ENCODE assay signal across 8 cellular contexts in genomic region chrX:65706041-65706828, GRCh38. TPM values are rescaled to one million over a fixed set of nuclear protein-coding genes. Genes with fewer than 3 reads are reported as not detected.
A peak's percentile ranks its signal among the peaks of the same experiment; 100 is the strongest.
DNase-seq lines count a peak whose midpoint lies in the region; ATAC-seq lines count a peak whose summit lies in the region.

No MANE protein-coding gene starts in this region.

- H3K9me3 Mint-ChIP-seq in activated T-cell treated with anti-CD3 and anti-CD28 coated beads, Interleukin-2, amount 50 U/mL, for 4 hours: no peaks in the 10 kb centered on the region

- peaks cover 26% of the 10 kb centered on the region for H3K36me3 Mint-ChIP-seq in activated T-cell treated with anti-CD3 and anti-CD28 coated beads, Interleukin-2, amount 50 U/mL, for 4 hours (ENCODE audit: insufficient read depth)

- DNase-seq in NCI-H510A treated with DMSO at 0.1 percent for 48 hours (lab: John Stamatoyannopoulos, UW): peak; percentile 58
- DNase-seq in NCI-H510A (lab: John Stamatoyannopoulos, UW): no peak
- peak; percentile 76 for DNase-seq in HS-5 (ENCODE audit: low read depth)
- peak; percentile 43 for DNase-seq in activated T-cell treated with anti-CD3 and anti-CD28 coated beads, Interleukin-2, amount 50 U/mL, for 4 hours
- peak; percentile 72 for DNase-seq in glomerular endothelial cell (ENCODE audit: extremely low read depth, low read depth, low spot score)
- peak; percentile 64 for DNase-seq in stimulated activated CD4-positive, alpha-beta T cell treated with anti-CD3 and anti-CD28 coated beads, Interleukin-1b, Interleukin-23, amount 100 ng/mL, for 48 hours
- no peak for DNase-seq in superior temporal gyrus (ENCODE audit: extremely low spot score)
- no peak for DNase-seq in foreskin melanocyte

- H3K27me3 Mint-ChIP-seq in activated T-cell treated with anti-CD3 and anti-CD28 coated beads, Interleukin-2, amount 50 U/mL, for 4 hours (ENCODE audit: low read depth): no peaks in the 10 kb centered on the region

- peaks cover 63% of the 10 kb centered on the region for H3K4me1 Mint-ChIP-seq in activated T-cell treated with anti-CD3 and anti-CD28 coated beads, Interleukin-2, amount 50 U/mL, for 4 hours (ENCODE audit: low read depth)

- peak overlapping the region; percentile 43 for H3K4me3 Mint-ChIP-seq in activated T-cell treated with anti-CD3 and anti-CD28 coated beads, Interleukin-2, amount 50 U/mL, for 4 hours

- peak; percentile 85 to 92 for ATAC-seq in activated T-cell treated with anti-CD3 and anti-CD28 coated beads, Interleukin-2, amount 50 U/mL, for 4 hours

RNA-seq across cellular contexts. Expression of gene MSN, which starts 38.8 kb away (rescaled TPM):
- total RNA-seq in activated T-cell treated with anti-CD3 and anti-CD28 coated beads, Interleukin-2, amount 50 U/mL, for 4 hours: 100 to 1,000 TPM; 403 to 452 (median 429) TPM
- total RNA-seq in glomerular endothelial cell: 802 and 816 TPM in 2 replicates

Comparison
In these comparisons a context has a peak if more than half of its experiments do, and no peak if none do; other contexts are left out.
1. DNase-seq: peak in NCI-H510A treated with DMSO at 0.1 percent for 48 hours (single experiment), HS-5 (single experiment), activated T-cell treated with anti-CD3 and anti-CD28 coated beads, Interleukin-2, amount 50 U/mL, for 4 hours (single experiment), glomerular endothelial cell (single experiment) and stimulated activated CD4-positive, alpha-beta T cell treated with anti-CD3 and anti-CD28 coated beads, Interleukin-1b, Interleukin-23, amount 100 ng/mL, for 48 hours (single experiment); none in NCI-H510A (single experiment), superior temporal gyrus (single experiment) and foreskin melanocyte (single experiment).